Comparison of ENCODE assay signal across 9 cellular contexts in genomic region chr4:55866973-55867574, GRCh38. TPM values are rescaled to one million over a fixed set of nuclear protein-coding genes. Genes with fewer than 3 reads are reported as not detected.
DNase-seq lines count a peak whose midpoint lies in the region; ATAC-seq, FAIRE-seq and TF ChIP-seq lines count a peak whose summit lies in the region.
"Had no signal": no experiment of that assay in that cellular context is flagged by ENCODE, and none has a peak within 500 bp of the region (broad histone marks: within the 10 kb centered on the region; RNA-seq: fewer than 3 reads in every experiment).

No MANE protein-coding gene starts in this region.

- peak; percentile 65 for FAIRE-seq in endometrium (lab: Jason Lieb, UNC)

- no peaks in the 10 kb centered on the region for H3K9me3 ChIP-seq in SJCRH30 (replicated peaks)

- no peak overlapping the region for H3K4me3 ChIP-seq in GM12875 (ENCODE audit: low read depth, low read length)
- no peak overlapping the region for H3K4me3 ChIP-seq in SJCRH30

- DNase-seq in Ammon's horn (ENCODE audit: low spot score), result peak; percentile 60
- DNase-seq in NAMALWA (ENCODE audit: low spot score), result peak; percentile 83
- peak; percentile 41 to 83 for DNase-seq in SJCRH30
- peak; percentile 66 for DNase-seq in myocyte (ENCODE audit: low read depth)
- DNase-seq in epidermal melanocyte (ENCODE audit: insufficient read length, low spot score), result no peak

- peak; percentile 82 for ATAC-seq in HG02623 (IDR thresholded peaks at IDR 0.05; ENCODE audit: unreplicated experiment)

- peaks cover 27% of the 10 kb centered on the region for H3K36me3 ChIP-seq in SJCRH30

- no peaks in the 10 kb centered on the region for H3K27me3 ChIP-seq in SJCRH30

- peaks cover 12% of the 10 kb centered on the region for H3K4me1 ChIP-seq in SJCRH30

- H3K27ac ChIP-seq in SJCRH30, result no peak overlapping the region

- TF ChIP-seq CTCF in GM12875 (IDR thresholded peaks at IDR 0.05; ENCODE audit: borderline replicate concordance, insufficient read depth, low read depth, low read length), result peak; percentile 71; the same call in 1 of the 2 replicates

RNA-seq across cellular contexts. Expression of gene EXOC1, which starts 13.6 kb away (rescaled TPM):
- 29.0 and 39.9 TPM in 2 replicates for total RNA-seq in SJCRH30 (2014; rRNA removed; shearing (Covaris generic))
- 43.4 and 43.5 TPM in 2 replicates for total RNA-seq in myocyte
- polyA plus RNA-seq in myocyte (2012), result 17.3 TPM

RNA-seq across cellular contexts. Expression of gene EXOC1L, which starts 47.5 kb away (rescaled TPM):
- total RNA-seq in SJCRH30 (2014; rRNA removed; shearing (Covaris generic)), result not detected in 2 replicates
- total RNA-seq in myocyte, result not detected in 2 replicates
- not detected for polyA plus RNA-seq in myocyte (2012)
- total RNA-seq: T-helper 2 cell treated with Interferon-gamma antibody and Interleukin-4, amounts not matched to agents 100 ng/mL and 5 ng/mL, for 36 hours had no signal
